Comparison of ENCODE assay signal across 8 cellular contexts in the genomic region with DNA sequence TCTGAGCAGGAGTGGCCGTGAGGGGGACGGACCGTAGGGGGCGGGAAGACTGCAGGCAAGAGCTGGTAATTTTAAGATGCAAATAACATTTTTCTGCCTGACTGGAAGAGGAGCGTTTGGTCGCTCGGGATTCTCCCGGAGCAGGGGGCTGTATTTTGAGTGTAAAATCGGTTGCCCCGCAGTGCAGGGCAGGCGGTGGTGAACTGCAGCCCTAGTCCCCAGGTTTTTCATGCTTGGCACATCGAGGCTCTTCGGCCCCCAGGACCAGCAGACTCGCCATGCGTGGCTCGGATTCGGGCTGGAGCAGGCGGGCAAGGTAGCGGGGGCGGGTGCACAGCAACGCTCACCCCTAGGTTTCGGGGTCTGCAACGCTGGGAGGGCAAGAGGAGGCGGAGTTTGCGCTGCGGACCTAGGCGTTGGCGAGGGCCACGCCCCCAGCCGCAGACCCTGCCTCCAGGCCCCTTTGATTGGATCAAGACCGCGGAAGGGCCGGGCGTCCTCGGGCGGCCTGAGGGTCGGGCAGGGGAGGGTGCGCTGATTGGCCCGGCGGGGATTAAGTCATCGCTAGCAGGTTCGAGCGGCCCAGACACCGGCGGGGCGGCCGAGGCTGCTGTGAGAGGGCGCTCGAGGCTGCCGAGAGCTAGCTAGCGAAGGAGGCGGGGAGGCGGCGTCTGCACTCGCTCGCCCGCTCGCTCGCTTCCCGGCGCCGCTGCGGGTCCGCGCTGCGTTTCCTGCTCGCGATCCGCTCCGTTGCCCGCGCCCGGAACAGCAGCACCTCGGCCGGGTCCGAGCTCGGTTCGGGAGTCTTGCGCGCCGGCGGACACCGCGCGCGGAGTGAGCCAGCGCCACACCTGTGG. TPM values are rescaled to one million over a fixed set of nuclear protein-coding genes. Genes with fewer than 3 reads are reported as not detected.
A peak's percentile ranks its signal among the peaks of the same experiment; 100 is the strongest.
DNase-seq lines count a peak whose midpoint lies in the region; TF ChIP-seq lines count a peak whose summit lies in the region.

Gene ARHGAP26 (plus strand): TSS at position 585 of the 857 bp plus-strand sequence. CDS start 385 bp downstream, outside the sequence.

- H3K4me3 Mint-ChIP-seq in HFFc6 = peak within 1 kb of the TSS; percentile 98

- peak; percentile 96 for DNase-seq in GM10248 (ENCODE audit: extremely low spot score)
- peak; percentile 94 for DNase-seq in HFFc6
- DNase-seq in NAMALWA (ENCODE audit: low spot score) = peak; percentile 97
- DNase-seq in SK-N-DZ (ENCODE audit: low spot score) = peak; percentile 96
- DNase-seq in activated naive CD4-positive, alpha-beta T cell treated with anti-CD3 and anti-CD28 coated beads, Interleukin-2, amount 50 U/mL, for 16 hours = peak; percentile 93
- DNase-seq in germinal center (ENCODE audit: low spot score) = peak; percentile 96
- DNase-seq in nucleus accumbens (lab: John Stamatoyannopoulos, UW) = peak; percentile 55 to 99 (median 94)
- DNase-seq in suprapubic skin (ENCODE audit: low spot score in 2 of 2) = peak; percentile 98 to 99

- 0% methylated on average over 20 of the region's 87 CpGs for WGBS in suprapubic skin

- peak; percentile 19 for TF ChIP-seq CTCF in GM10248 (IDR thresholded peaks at IDR 0.05; ENCODE audit: control extremely low read depth, extremely low read depth, low read depth, missing control alignments)
- no peak; the same call in 1 of the 2 replicates for TF ChIP-seq CTCF in HFFc6 (IDR thresholded peaks at IDR 0.05)
- peak in 1 of 2 donors; percentile 38 for TF ChIP-seq CTCF in suprapubic skin (IDR thresholded peaks at IDR 0.05)

- H3K9me3 Mint-ChIP-seq in HFFc6 = no peaks in the 10 kb centered on the region

- no peaks in the 10 kb centered on the region for H3K36me3 Mint-ChIP-seq in HFFc6 (ENCODE audit: low read depth)

- H3K4me1 ChIP-seq in suprapubic skin = peaks cover 27% of the 10 kb centered on the region

- H3K27me3 ChIP-seq in suprapubic skin = no peaks in the 10 kb centered on the region

- H3K9me3 ChIP-seq in suprapubic skin = no peaks in the 10 kb centered on the region

- peak; percentile 68 to 93 for TF ChIP-seq POLR2A in suprapubic skin (IDR thresholded peaks at IDR 0.05)

- peaks cover 18% of the 10 kb centered on the region for H3K4me1 Mint-ChIP-seq in HFFc6 (ENCODE audit: low read depth)

- H3K36me3 ChIP-seq in suprapubic skin = no peaks in the 10 kb centered on the region

- POLR2A ChIA-PET in GM10248 (lab: Yijun Ruan, JAX) = no interaction called here

- H3K27ac ChIP-seq in suprapubic skin = peak within 1 kb of the TSS; percentile 87

- TF ChIP-seq EP300 in suprapubic skin (IDR thresholded peaks at IDR 0.05) = no peak

- H3K4me3 ChIP-seq in suprapubic skin = peak within 1 kb of the TSS; percentile 84

- H3K27ac Mint-ChIP-seq in HFFc6 = peak within 1 kb of the TSS; percentile 82

- CTCF ChIA-PET in GM10248 (lab: Yijun Ruan, JAX) = interaction anchor here (0.9 to 5.4 kb wide), 9 partner anchors 9 to 118 kb away, joined by 3 to 30 read pairs (median 5); no protein-coding TSS in a partner anchor

- H3K27me3 Mint-ChIP-seq in HFFc6 (ENCODE audit: insufficient read depth) = no peaks in the 10 kb centered on the region; the same call in 1 of the 2 replicates

RNA-seq across cellular contexts. Expression of gene ARHGAP26, which starts in this region (rescaled TPM):
- 1 to 10 TPM; 2.3 to 3.6 (median 3.1) TPM for total RNA-seq in HFFc6 (2021; fragmentation: NEBNext Ultra II Directional; extraction: Animal tissue kit (Norgen Biotek cat#: 25700))
- polyA plus RNA-seq in SK-N-DZ (2014; cell fraction: cytosol; rRNA removed) = 1.8 and 2.2 TPM in 2 replicates
- polyA plus RNA-seq in SK-N-DZ (2014; cell fraction: nucleus; rRNA removed) = 3.5 and 10.5 TPM in 2 replicates
- 10 to 100 TPM; 11.1 to 36.1 (median 21.8) TPM for total RNA-seq in suprapubic skin

Comparison
In these comparisons a context has a peak if more than half of its experiments do, and no peak if none do; other contexts are left out.
1. Peak in every context shown above with its lines: DNase-seq, H3K4me3 ChIP-seq and H3K27ac ChIP-seq.